ENCODE assay signal across 8 cellular contexts in the genomic region with DNA sequence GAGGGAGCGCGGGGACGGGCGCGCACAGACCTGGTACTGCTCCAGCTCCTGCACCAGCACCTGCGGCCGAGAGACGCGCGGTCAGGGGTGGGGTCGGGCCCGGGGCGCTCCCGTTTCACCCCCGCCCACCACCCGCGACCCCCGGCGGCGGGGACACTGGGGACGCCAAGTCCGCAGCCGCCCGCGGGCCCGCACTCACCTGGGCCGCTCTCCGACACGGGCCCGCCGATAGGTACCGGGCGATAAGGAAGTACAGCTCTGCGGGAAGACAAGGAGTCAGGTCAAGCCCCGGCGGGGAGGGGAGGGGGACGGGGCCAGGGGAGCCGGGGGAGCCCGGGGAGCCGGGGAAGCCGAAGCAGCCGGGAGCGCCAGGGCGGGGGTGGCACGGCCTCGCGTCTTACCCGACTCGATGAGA. TPM values are rescaled to one million over a fixed set of nuclear protein-coding genes. Genes with fewer than 3 reads are reported as not detected.
A peak's percentile ranks its signal among the peaks of the same experiment; 100 is the strongest.
DNase-seq lines count a peak whose midpoint lies in the region; ATAC-seq, FAIRE-seq and TF ChIP-seq lines count a peak whose summit lies in the region.

No MANE protein-coding gene starts in this region.

- peak overlapping the region; percentile 96 for H3K9ac ChIP-seq in neural progenitor cell

- H3K4me3 Mint-ChIP-seq in activated B cell treated with CpG ODN at 0.5 μM for 24 hours (peak overlapping the region; percentile 86), neural progenitor cell (peak overlapping the region; percentile 95)

- peaks cover 24% of the 10 kb centered on the region for H3K36me3 Mint-ChIP-seq in activated B cell treated with CpG ODN at 0.5 μM for 24 hours (ENCODE audit: low read depth)
- H3K36me3 Mint-ChIP-seq in neural progenitor cell = peaks cover 31% of the 10 kb centered on the region

- DNase-seq in A673 (ENCODE audit: low spot score) (peak; percentile 23), activated B cell treated with CpG ODN at 0.5 μM for 24 hours (no peak), neural progenitor cell (ENCODE audit: low spot score) (peak; percentile 58), superior temporal gyrus (ENCODE audit: extremely low spot score) (no peak), D721Med (ENCODE audit: insufficient read length, low spot score) (no peak)

- no peak for TF ChIP-seq CTCF in A673 (conservative IDR thresholded peaks at IDR 0.05; ENCODE audit: low read depth, low read length)
- no peak for TF ChIP-seq CTCF in activated B cell treated with CpG ODN at 0.5 μM for 24 hours (IDR thresholded peaks at IDR 0.05)
- no peak for TF ChIP-seq CTCF in neural progenitor cell (IDR thresholded peaks at IDR 0.05)
- TF ChIP-seq CTCF in D721Med (IDR thresholded peaks at IDR 0.05; ENCODE audit: insufficient read depth, missing control alignments) = no peak

- H3F3A ChIP-seq in neural progenitor cell (ENCODE audit: low read depth) = peaks cover 9% of the 10 kb centered on the region

- H3K36me3 ChIP-seq in A673 (ENCODE audit: insufficient read depth, low read length, poor library complexity, severe bottlenecking) (peaks cover 15% of the 10 kb centered on the region), neural progenitor cell (peaks cover 7% of the 10 kb centered on the region)

- POLR2A ChIA-PET in A673 (lab: Charles Lee; ENCODE audit: low non-redundant PET) (interaction anchor here (0.6 kb wide), 1 partner anchor 35 kb away, joined by 4 read pairs; no protein-coding TSS in a partner anchor), activated B cell treated with CpG ODN at 0.5 μM for 24 hours (lab: Charles Lee) (interaction anchor here (0.6 to 4.5 kb wide), 10 partner anchors 26 to 1944 kb away, joined by 3 to 84 read pairs (median 6); a partner anchor contains a TSS)

- H3K4me1 Mint-ChIP-seq in activated B cell treated with CpG ODN at 0.5 μM for 24 hours (peaks cover 43% of the 10 kb centered on the region), neural progenitor cell (peaks cover 16% of the 10 kb centered on the region)

- intact Hi-C loops in A673 (cut with micrococcal nuclease; ENCODE audit: unreplicated experiment) (loop anchor here (1.0 kb wide), 1 partner anchor 35 kb away; no protein-coding TSS in a partner anchor), activated B cell treated with CpG ODN at 0.5 μM for 24 hours (cut with micrococcal nuclease) (loop anchor here (2.0 kb wide), 2 partner anchors 132 to 1748 kb away; a partner anchor contains a TSS)

- no peaks in the 10 kb centered on the region for H3K9me3 Mint-ChIP-seq in activated B cell treated with CpG ODN at 0.5 μM for 24 hours
- H3K9me3 Mint-ChIP-seq in neural progenitor cell = no peaks in the 10 kb centered on the region

- H3K27me3 Mint-ChIP-seq in activated B cell treated with CpG ODN at 0.5 μM for 24 hours (no peaks in the 10 kb centered on the region), neural progenitor cell (ENCODE audit: insufficient read depth, low read depth) (peaks cover 9% of the 10 kb centered on the region)

- peak overlapping the region; percentile 79 for H3K4me2 ChIP-seq in neural progenitor cell

- BruUV-seq in A673 (replicated peaks; lab: Mats Ljungman, UMichigan) = no TSS peak

- H3K9me3 ChIP-seq in A673 (ENCODE audit: low read depth, low read length, poor library complexity, severe bottlenecking) (no peaks in the 10 kb centered on the region), neural progenitor cell (ENCODE audit: low read depth) (no peaks in the 10 kb centered on the region)

- H3K27ac Mint-ChIP-seq in activated B cell treated with CpG ODN at 0.5 μM for 24 hours (peak overlapping the region; percentile 91), neural progenitor cell (no peak overlapping the region)

- CTCF ChIA-PET in A673 (lab: Charles Lee) = no interaction called here
- CTCF ChIA-PET in activated B cell treated with CpG ODN at 0.5 μM for 24 hours (lab: Charles Lee) = interaction anchor here (1.7 kb wide), 1 partner anchor 75 kb away, joined by 5 read pairs; no protein-coding TSS in a partner anchor

- peak overlapping the region; percentile 99 for H3K27ac ChIP-seq in A673 (ENCODE audit: low read depth, low read length, poor library complexity, severe bottlenecking)
- H3K27ac ChIP-seq in neural progenitor cell = peak overlapping the region; percentile 99

- no peak for FAIRE-seq in D721Med (lab: Jason Lieb, UNC)

- H3K4me3 ChIP-seq in A673 (ENCODE audit: low read depth, low read length, poor library complexity, severe bottlenecking) = peak overlapping the region; percentile 70
- H3K4me3 ChIP-seq in neural progenitor cell = peak overlapping the region; percentile 93

- H3K27me3 ChIP-seq in A673 (replicated peaks; ENCODE audit: insufficient read depth, low read depth, low read length, poor library complexity) (no peaks in the 10 kb centered on the region), neural progenitor cell (no peaks in the 10 kb centered on the region)

- H2AFZ ChIP-seq in neural progenitor cell (replicated peaks) = no peak overlapping the region

- peak; percentile 9 for ATAC-seq in GM18502 (IDR thresholded peaks at IDR 0.05; ENCODE audit: poor library complexity, unreplicated experiment)
- ATAC-seq in HG03342 (IDR thresholded peaks at IDR 0.05; ENCODE audit: unreplicated experiment) = peak; percentile 5
- ATAC-seq in activated B cell treated with CpG ODN at 0.5 μM for 24 hours (ENCODE audit: low read depth) = peak; percentile 9
- peak; percentile 43 for ATAC-seq in esophagus mucosa

- H3K4me1 ChIP-seq in A673 (ENCODE audit: insufficient read depth, low read length, poor library complexity, severe bottlenecking) = peaks cover 15% of the 10 kb centered on the region
- peaks cover 11% of the 10 kb centered on the region for H3K4me1 ChIP-seq in neural progenitor cell

- peaks cover 67% of the 10 kb centered on the region for H3K79me2 ChIP-seq in neural progenitor cell (ENCODE audit: low read depth)

- peaks cover 34% of the 10 kb centered on the region for H4K20me1 ChIP-seq in neural progenitor cell (ENCODE audit: low read depth)

RNA-seq across cellular contexts. Expression of a gene that starts 0.4 kb away (rescaled TPM):
- total RNA-seq in A673 (2021) (27.6 and 36.2 TPM in 2 replicates), activated B cell treated with CpG ODN at 0.5 μM for 24 hours (36.9 and 40.3 TPM in 2 replicates), esophagus mucosa (20.5 TPM), neural progenitor cell (ENCODE audit: low replicate concordance) (85.0 and 130 TPM in 2 replicates)

RNA-seq across cellular contexts. Expression of a gene that starts 35.8 kb away (rescaled TPM):
- total RNA-seq in A673 (2021) = 447 and 457 TPM in 2 replicates
- total RNA-seq in activated B cell treated with CpG ODN at 0.5 μM for 24 hours = 344 and 443 TPM in 2 replicates
- 213 TPM for total RNA-seq in esophagus mucosa
- 516 and 903 TPM in 2 replicates for total RNA-seq in neural progenitor cell (ENCODE audit: low replicate concordance)

Comparison
In these comparisons a context has a peak if more than half of its experiments do, and no peak if none do; other contexts are left out.
1. DNase-seq: peak in A673 (single experiment) and neural progenitor cell (single experiment); none in activated B cell treated with CpG ODN at 0.5 μM for 24 hours (single experiment), superior temporal gyrus (single experiment) and D721Med (single experiment).
2. Peak in every context shown above with its lines, with median percentiles within 50 percentile points of each other: ATAC-seq.